In the genomic region with DNA sequence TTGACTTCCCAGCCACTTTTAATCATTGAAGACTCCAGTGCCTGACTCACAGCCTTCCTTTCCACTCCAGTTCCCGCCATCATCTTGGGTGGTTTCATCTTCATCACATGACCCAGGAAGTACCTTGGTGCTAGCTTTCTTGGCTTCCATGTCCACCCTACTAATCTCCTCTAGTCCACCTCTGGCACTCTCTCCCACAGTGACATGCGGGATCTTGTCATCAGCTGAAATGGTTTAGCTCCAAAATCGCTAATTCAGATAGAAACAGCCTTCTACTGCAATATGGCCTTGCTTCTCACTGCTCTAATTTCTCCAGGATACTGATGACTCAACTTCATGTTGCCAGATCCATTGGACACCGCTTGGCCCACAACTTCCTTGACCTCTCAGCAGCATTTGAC, we compare ENCODE assay signal across 1 cellular context.
TF ChIP-seq lines count a peak whose summit lies in the region.

No MANE protein-coding gene starts in this region.

TF ChIP-seq in HepG2, 621 proteins besides CTCF, POLR2A, EP300 and RAD21:
- no peak for TF ChIP-seq SUZ12 (IDR thresholded peaks at IDR 0.05; ENCODE audit: low read depth, low read length)
- TF ChIP-seq RFXANK (CRISPR knock-in tag; IDR thresholded peaks at IDR 0.05), result peak; percentile 98
- TF ChIP-seq TBX3 (IDR thresholded peaks at IDR 0.05; ENCODE audit: borderline replicate concordance), result peak; percentile 37; the same call in 1 of the 2 replicates
- TF ChIP-seq MIXL1 (CRISPR knock-in tag; IDR thresholded peaks at IDR 0.05), result no peak
- TF ChIP-seq ZNF281 (CRISPR knock-in tag; IDR thresholded peaks at IDR 0.05; ENCODE audit: borderline replicate concordance), result no peak
- no peak for TF ChIP-seq MED8 (CRISPR knock-in tag; IDR thresholded peaks at IDR 0.05; ENCODE audit: insufficient replicate concordance)
- TF ChIP-seq RBM22 (optimal IDR thresholded peaks at IDR 0.05; ENCODE audit: low read length), result no peak
- TF ChIP-seq, protein P1, sequence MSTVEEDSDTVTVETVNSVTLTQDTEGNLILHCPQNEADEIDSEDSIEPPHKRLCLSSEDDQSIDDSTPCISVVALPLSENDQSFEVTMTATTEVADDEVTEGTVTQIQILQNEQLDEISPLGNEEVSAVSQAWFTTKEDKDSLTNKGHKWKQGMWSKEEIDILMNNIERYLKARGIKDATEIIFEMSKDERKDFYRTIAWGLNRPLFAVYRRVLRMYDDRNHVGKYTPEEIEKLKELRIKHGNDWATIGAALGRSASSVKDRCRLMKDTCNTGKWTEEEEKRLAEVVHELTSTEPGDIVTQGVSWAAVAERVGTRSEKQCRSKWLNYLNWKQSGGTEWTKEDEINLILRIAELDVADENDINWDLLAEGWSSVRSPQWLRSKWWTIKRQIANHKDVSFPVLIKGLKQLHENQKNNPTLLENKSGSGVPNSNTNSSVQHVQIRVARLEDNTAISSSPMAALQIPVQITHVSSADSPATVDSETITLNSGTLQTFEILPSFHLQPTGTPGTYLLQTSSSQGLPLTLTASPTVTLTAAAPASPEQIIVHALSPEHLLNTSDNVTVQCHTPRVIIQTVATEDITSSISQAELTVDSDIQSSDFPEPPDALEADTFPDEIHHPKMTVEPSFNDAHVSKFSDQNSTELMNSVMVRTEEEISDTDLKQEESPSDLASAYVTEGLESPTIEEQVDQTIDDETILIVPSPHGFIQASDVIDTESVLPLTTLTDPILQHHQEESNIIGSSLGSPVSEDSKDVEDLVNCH (CRISPR knock-in tag; IDR thresholded peaks at IDR 0.05), result no peak
- TF ChIP-seq MBD4 (IDR thresholded peaks at IDR 0.05; ENCODE audit: borderline replicate concordance, low read length), result no peak
- TF ChIP-seq SALL2 (CRISPR knock-in tag; IDR thresholded peaks at IDR 0.05), result no peak
- no peak for TF ChIP-seq ONECUT2 (CRISPR knock-in tag; IDR thresholded peaks at IDR 0.05)
- TF ChIP-seq RFXAP (CRISPR knock-in tag; IDR thresholded peaks at IDR 0.05; ENCODE audit: borderline replicate concordance), result peak; percentile 94
- TF ChIP-seq GFI1 (CRISPR knock-in tag; IDR thresholded peaks at IDR 0.05; ENCODE audit: borderline replicate concordance), result no peak
- no peak for TF ChIP-seq ZNF10 (CRISPR knock-in tag; IDR thresholded peaks at IDR 0.05; ENCODE audit: borderline replicate concordance, low read depth)
- TF ChIP-seq, protein P2, sequence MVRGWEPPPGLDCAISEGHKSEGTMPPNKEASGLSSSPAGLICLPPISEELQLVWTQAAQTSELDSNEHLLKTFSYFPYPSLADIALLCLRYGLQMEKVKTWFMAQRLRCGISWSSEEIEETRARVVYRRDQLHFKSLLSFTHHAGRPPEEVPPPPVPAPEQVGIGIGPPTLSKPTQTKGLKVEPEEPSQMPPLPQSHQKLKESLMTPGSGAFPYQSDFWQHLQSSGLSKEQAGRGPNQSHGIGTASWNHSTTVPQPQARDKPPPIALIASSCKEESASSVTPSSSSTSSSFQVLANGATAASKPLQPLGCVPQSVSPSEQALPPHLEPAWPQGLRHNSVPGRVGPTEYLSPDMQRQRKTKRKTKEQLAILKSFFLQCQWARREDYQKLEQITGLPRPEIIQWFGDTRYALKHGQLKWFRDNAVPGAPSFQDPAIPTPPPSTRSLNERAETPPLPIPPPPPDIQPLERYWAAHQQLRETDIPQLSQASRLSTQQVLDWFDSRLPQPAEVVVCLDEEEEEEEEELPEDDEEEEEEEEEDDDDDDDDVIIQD (CRISPR knock-in tag; IDR thresholded peaks at IDR 0.05; ENCODE audit: low read depth), result no peak
- no peak for TF ChIP-seq NFE2 (CRISPR knock-in tag; IDR thresholded peaks at IDR 0.05)
- no peak for TF ChIP-seq PCBP1 (IDR thresholded peaks at IDR 0.05; ENCODE audit: borderline replicate concordance, low read depth, low read length)
- TF ChIP-seq, protein P3, sequence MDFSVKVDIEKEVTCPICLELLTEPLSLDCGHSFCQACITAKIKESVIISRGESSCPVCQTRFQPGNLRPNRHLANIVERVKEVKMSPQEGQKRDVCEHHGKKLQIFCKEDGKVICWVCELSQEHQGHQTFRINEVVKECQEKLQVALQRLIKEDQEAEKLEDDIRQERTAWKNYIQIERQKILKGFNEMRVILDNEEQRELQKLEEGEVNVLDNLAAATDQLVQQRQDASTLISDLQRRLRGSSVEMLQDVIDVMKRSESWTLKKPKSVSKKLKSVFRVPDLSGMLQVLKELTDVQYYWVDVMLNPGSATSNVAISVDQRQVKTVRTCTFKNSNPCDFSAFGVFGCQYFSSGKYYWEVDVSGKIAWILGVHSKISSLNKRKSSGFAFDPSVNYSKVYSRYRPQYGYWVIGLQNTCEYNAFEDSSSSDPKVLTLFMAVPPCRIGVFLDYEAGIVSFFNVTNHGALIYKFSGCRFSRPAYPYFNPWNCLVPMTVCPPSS (IDR thresholded peaks at IDR 0.05), result no peak
- TF ChIP-seq ZNF790 (CRISPR knock-in tag; IDR thresholded peaks at IDR 0.05; ENCODE audit: borderline replicate concordance), result no peak
- TF ChIP-seq ZNF44 (CRISPR knock-in tag; IDR thresholded peaks at IDR 0.05), result no peak
- TF ChIP-seq ZNF605 (CRISPR knock-in tag; IDR thresholded peaks at IDR 0.05), result no peak
- no peak for TF ChIP-seq ZNF33A (CRISPR knock-in tag; IDR thresholded peaks at IDR 0.05; ENCODE audit: borderline replicate concordance)
- TF ChIP-seq ZNF782 (CRISPR knock-in tag; IDR thresholded peaks at IDR 0.05; ENCODE audit: borderline replicate concordance), result no peak
- no peak for TF ChIP-seq ZNF235 (CRISPR knock-in tag; IDR thresholded peaks at IDR 0.05; ENCODE audit: borderline replicate concordance)
- no peak for TF ChIP-seq IRF2 (CRISPR knock-in tag; IDR thresholded peaks at IDR 0.05)
- no peak for TF ChIP-seq KDM5A (IDR thresholded peaks at IDR 0.05; ENCODE audit: borderline replicate concordance, low read length)
- peak; percentile 98 for TF ChIP-seq RFX5 (IDR thresholded peaks at IDR 0.05; ENCODE audit: low read depth, low read length)
- no peak for TF ChIP-seq ZBTB8A (CRISPR knock-in tag; IDR thresholded peaks at IDR 0.05; ENCODE audit: borderline replicate concordance, low read depth)
- TF ChIP-seq CREB1 (IDR thresholded peaks at IDR 0.05), result no peak
- 0 out of 2 replicates have a peak, but pooled peaks have one; percentile 35 for TF ChIP-seq CREB1 (CRISPR knock-in tag; IDR thresholded peaks at IDR 0.05)
- no peak for TF ChIP-seq ETV5 (CRISPR knock-in tag; IDR thresholded peaks at IDR 0.05; ENCODE audit: borderline replicate concordance)
- TF ChIP-seq U2AF2 (IDR thresholded peaks at IDR 0.05; ENCODE audit: low read depth, low read length), result no peak
- no peak for TF ChIP-seq TOE1 (CRISPR knock-in tag; IDR thresholded peaks at IDR 0.05)
- TF ChIP-seq CENPT (CRISPR knock-in tag; IDR thresholded peaks at IDR 0.05; ENCODE audit: low read depth), result no peak
- TF ChIP-seq REXO4 (CRISPR knock-in tag; IDR thresholded peaks at IDR 0.05; ENCODE audit: borderline replicate concordance), result no peak
- TF ChIP-seq XBP1 (CRISPR knock-in tag; IDR thresholded peaks at IDR 0.05), result no peak
- TF ChIP-seq ISL2 (CRISPR knock-in tag; IDR thresholded peaks at IDR 0.05), result no peak
- TF ChIP-seq ZBTB39 (CRISPR knock-in tag; IDR thresholded peaks at IDR 0.05), result no peak
